ENCODE assay signal across 8 cellular contexts in genomic region chr9:33165263-33166151, GRCh38. TPM values are rescaled to one million over a fixed set of nuclear protein-coding genes. Genes with fewer than 3 reads are reported as not detected.
A peak's percentile ranks its signal among the peaks of the same experiment; 100 is the strongest.
DNase-seq lines count a peak whose midpoint lies in the region; ATAC-seq and TF ChIP-seq lines count a peak whose summit lies in the region.

No MANE protein-coding gene starts in this region.

- POLR2A ChIA-PET in RWPE1 (lab: Yijun Ruan, JAX; ENCODE audit: low non-redundant PET): interaction anchor here (1.0 kb wide), 1 partner anchor 14 kb away, joined by 4 read pairs; no protein-coding TSS in a partner anchor

- H3K4me1 Mint-ChIP-seq in activated T-cell treated with anti-CD3 and anti-CD28 coated beads, Interleukin-2, amount 50 U/mL, for 4 hours (ENCODE audit: low read depth): peaks cover 73% of the 10 kb centered on the region
- peaks cover 60% of the 10 kb centered on the region for H3K4me1 Mint-ChIP-seq in memory B cell

- TF ChIP-seq CTCF in RWPE1 (conservative IDR thresholded peaks at IDR 0.05; ENCODE audit: low read depth) (no peak), upper lobe of left lung (IDR thresholded peaks at IDR 0.05) (no peak)

- peaks cover 49 to 71% (median 60%) of the 10 kb centered on the region in 4 donors for H3K4me1 ChIP-seq in upper lobe of left lung

- peak in 3 of 4 donors; percentile 49 to 59 (median 57) for TF ChIP-seq POLR2A in upper lobe of left lung (IDR thresholded peaks at IDR 0.05)

- H3K9me3 ChIP-seq in upper lobe of left lung: no peaks in the 10 kb centered on the region

- no peaks in the 10 kb centered on the region for H3K27me3 ChIP-seq in upper lobe of left lung

- WGBS in upper lobe of left lung, 2 donors: 11 to 16% methylated on average over 10 of the region's 10 CpGs

- H3K27ac Mint-ChIP-seq in memory B cell: peak overlapping the region; percentile 95

- H3K4me3 Mint-ChIP-seq in activated T-cell treated with anti-CD3 and anti-CD28 coated beads, Interleukin-2, amount 50 U/mL, for 4 hours: peak overlapping the region; percentile 98
- peak overlapping the region; percentile 92 for H3K4me3 Mint-ChIP-seq in memory B cell

- H3K4me3 ChIP-seq in upper lobe of left lung: peak overlapping the region; percentile 71 to 92 (median 76)

- H3K36me3 Mint-ChIP-seq in activated T-cell treated with anti-CD3 and anti-CD28 coated beads, Interleukin-2, amount 50 U/mL, for 4 hours (ENCODE audit: insufficient read depth): no peaks in the 10 kb centered on the region
- H3K36me3 Mint-ChIP-seq in memory B cell: no peaks in the 10 kb centered on the region

- CTCF ChIA-PET in RWPE1 (lab: Yijun Ruan, JAX): no interaction called here

- H3K36me3 ChIP-seq in upper lobe of left lung: no peaks in the 10 kb centered on the region

- H3K27ac ChIP-seq in RWPE1: peak overlapping the region; percentile 96
- H3K27ac ChIP-seq in cingulate gyrus (ENCODE audit: low read depth, low read length): peak overlapping the region; percentile 84
- H3K27ac ChIP-seq in upper lobe of left lung: peak overlapping the region; percentile 97 to 99 (median 98)

- H3K27me3 Mint-ChIP-seq in activated T-cell treated with anti-CD3 and anti-CD28 coated beads, Interleukin-2, amount 50 U/mL, for 4 hours (ENCODE audit: low read depth): no peaks in the 10 kb centered on the region
- no peaks in the 10 kb centered on the region for H3K27me3 Mint-ChIP-seq in memory B cell

- TF ChIP-seq EP300 in upper lobe of left lung (IDR thresholded peaks at IDR 0.05): peak in 1 of 4 donors; percentile 79

- DNase-seq in activated T-cell treated with anti-CD3 and anti-CD28 coated beads, Interleukin-2, amount 50 U/mL, for 4 hours: no peak
- DNase-seq in activated T-cell treated with anti-CD3 and anti-CD28 coated beads for 4 hours (no peak), RWPE1 (ENCODE audit: low spot score) (peak; percentile 74), memory B cell (ENCODE audit: low spot score in 2 of 2) (no peak), upper lobe of left lung (peak in 1 of 2 donors; percentile 85)

- ATAC-seq in activated T-cell treated with anti-CD3 and anti-CD28 coated beads, Interleukin-2, amount 50 U/mL, for 4 hours: no peak
- ATAC-seq in HG02981 (IDR thresholded peaks at IDR 0.05; ENCODE audit: unreplicated experiment) (peak; percentile 20), memory B cell (ENCODE audit: low read depth) (no peak), upper lobe of left lung (ENCODE audit: low FRiP score in 2 of 2) (peak; percentile 1 to 4), GM19035 (IDR thresholded peaks at IDR 0.05; ENCODE audit: unreplicated experiment) (no peak)

- no peaks in the 10 kb centered on the region for H3K9me3 Mint-ChIP-seq in activated T-cell treated with anti-CD3 and anti-CD28 coated beads, Interleukin-2, amount 50 U/mL, for 4 hours
- H3K9me3 Mint-ChIP-seq in memory B cell: no peaks in the 10 kb centered on the region

RNA-seq across cellular contexts. Expression of gene B4GALT1, which starts 1.6 kb away (rescaled TPM):
- 10 to 100 TPM; 30.2 to 43.4 (median 32.0) TPM for total RNA-seq in activated T-cell treated with anti-CD3 and anti-CD28 coated beads, Interleukin-2, amount 50 U/mL, for 4 hours
- total RNA-seq in upper lobe of left lung: 10 to 100 TPM; 26.2 to 83.3 (median 70.8) TPM

Comparison
In these comparisons a context has a peak if more than half of its experiments do, and no peak if none do; other contexts are left out.
1. ATAC-seq: peak in HG02981 (single experiment) and upper lobe of left lung (2 of 2); none in activated T-cell treated with anti-CD3 and anti-CD28 coated beads, Interleukin-2, amount 50 U/mL, for 4 hours (0 of 2), memory B cell (single experiment) and GM19035 (single experiment).
2. Peak in every context shown above with its lines, with median percentiles within 50 percentile points of each other: H3K27ac ChIP-seq.